ENCODE assay signal across 1 cellular context in genomic region chr11:71146846-71147245, GRCh38.
TF ChIP-seq lines count a peak whose summit lies in the region.

No MANE protein-coding gene starts in this region.

TF ChIP-seq in H1, 55 proteins besides CTCF, POLR2A, EP300 and RAD21:
- no peak for TF ChIP-seq CHD7 (IDR thresholded peaks at IDR 0.05; ENCODE audit: insufficient replicate concordance, low read length)
- TF ChIP-seq SUZ12 (IDR thresholded peaks at IDR 0.05; ENCODE audit: low read length): no peak
